24 cellular contexts compared by ENCODE assay signal in genomic region chr4:139676365-139676764, GRCh38.
"Had no signal": no experiment of that assay in that cellular context is flagged by ENCODE, and none has a peak within 500 bp of the region (broad histone marks: within the 10 kb centered on the region; RNA-seq: fewer than 3 reads in every experiment).

No MANE protein-coding gene starts in this region.

- H3K36me3 Mint-ChIP-seq: memory B cell; stimulated activated memory B cell treated with anti-CD40 and anti-IgM and Interleukin-4, amounts not matched to agents 10 μg/mL and 1 μg/mL and 100 μg/mL, for 72 hours had no signal

- H3K4me1 ChIP-seq: colonic mucosa, neural progenitor cell, parathyroid adenoma, uterus had no signal

- H3K4me3 Mint-ChIP-seq: memory B cell; natural killer cell treated with Interleukin-12 subunit alpha and Interleukin-12 subunit beta and Interleukin-15 and Interleukin-18, amount 100 ng/mL, for 72 hours; neural progenitor cell; stimulated activated memory B cell treated with anti-CD40 and anti-IgM and Interleukin-4, amounts not matched to agents 10 μg/mL and 1 μg/mL and 100 μg/mL, for 72 hours; stimulated activated naive CD8-positive, alpha-beta T cell treated with anti-CD3 and anti-CD28 coated beads, Interleukin-15, amount 100 ng/mL, for 72 hours had no signal

- H3K9ac ChIP-seq: neural progenitor cell, parathyroid adenoma had no signal

- H3K27ac ChIP-seq: colonic mucosa, esophagus muscularis mucosa, lower lobe of right lung, neural progenitor cell, parathyroid adenoma, psoas muscle, thoracic aorta, uterus had no signal

- DNase-seq: colonic mucosa; effector CD4-positive, alpha-beta T cell; kidney; left cardiac atrium; left ventricle myocardium inferior; lower lobe of right lung; midbrain; psoas muscle; retina; spleen; stimulated activated CD4-positive, alpha-beta T cell treated with anti-CD3 and anti-CD28 coated beads, Interleukin-15, amount 100 ng/mL, for 24 hours; stimulated activated CD4-positive, alpha-beta T cell treated with anti-CD3 and anti-CD28 coated beads, Interleukin-1b, Interleukin-23, amount 100 ng/mL, for 48 hours; stimulated activated CD4-positive, alpha-beta T cell treated with anti-CD3 and anti-CD28 coated beads, Interleukin-4, amount 100 ng/mL, for 24 hours; stimulated activated naive CD8-positive, alpha-beta T cell treated with anti-CD3 and anti-CD28 coated beads, Interleukin-15, amount 100 ng/mL, for 72 hours; upper lobe of left lung; uterus had no signal

- H3K4me1 Mint-ChIP-seq: neural progenitor cell; stimulated activated naive CD8-positive, alpha-beta T cell treated with anti-CD3 and anti-CD28 coated beads, Interleukin-15, amount 100 ng/mL, for 72 hours had no signal

- H3K4me2 ChIP-seq: neural progenitor cell had no signal

- H3K36me3 ChIP-seq: colonic mucosa, neural progenitor cell, thoracic aorta, uterus had no signal

- H2AFZ ChIP-seq: neural progenitor cell, parathyroid adenoma had no signal

- FAIRE-seq: kidney had no signal

- ATAC-seq: left cardiac atrium; natural killer cell treated with Interleukin-12 subunit alpha and Interleukin-12 subunit beta and Interleukin-15 and Interleukin-18, amount 100 ng/mL, for 72 hours; psoas muscle; sciatic nerve; stimulated activated memory B cell treated with anti-CD40 and anti-IgM and Interleukin-4, amounts not matched to agents 10 μg/mL and 1 μg/mL and 100 μg/mL, for 72 hours; stimulated activated naive CD8-positive, alpha-beta T cell treated with anti-CD3 and anti-CD28 coated beads, Interleukin-15, amount 100 ng/mL, for 72 hours had no signal

- H3K27me3 ChIP-seq: colonic mucosa, esophagus muscularis mucosa, neural progenitor cell, spleen, upper lobe of left lung, uterus had no signal

- H3K4me3 ChIP-seq: colonic mucosa, esophagus muscularis mucosa, left ventricle myocardium inferior, lower lobe of right lung, neural progenitor cell, psoas muscle, spleen, thoracic aorta, upper lobe of left lung, uterus had no signal

- H3K9me3 Mint-ChIP-seq: natural killer cell treated with Interleukin-12 subunit alpha and Interleukin-12 subunit beta and Interleukin-15 and Interleukin-18, amount 100 ng/mL, for 72 hours; neural progenitor cell; stimulated activated memory B cell treated with anti-CD40 and anti-IgM and Interleukin-4, amounts not matched to agents 10 μg/mL and 1 μg/mL and 100 μg/mL, for 72 hours; stimulated activated naive CD8-positive, alpha-beta T cell treated with anti-CD3 and anti-CD28 coated beads, Interleukin-15, amount 100 ng/mL, for 72 hours had no signal

- H3K27ac Mint-ChIP-seq: memory B cell; natural killer cell treated with Interleukin-12 subunit alpha and Interleukin-12 subunit beta and Interleukin-15 and Interleukin-18, amount 100 ng/mL, for 72 hours; neural progenitor cell; stimulated activated memory B cell treated with anti-CD40 and anti-IgM and Interleukin-4, amounts not matched to agents 10 μg/mL and 1 μg/mL and 100 μg/mL, for 72 hours; stimulated activated naive CD8-positive, alpha-beta T cell treated with anti-CD3 and anti-CD28 coated beads, Interleukin-15, amount 100 ng/mL, for 72 hours had no signal

- H3K27me3 Mint-ChIP-seq: memory B cell; natural killer cell treated with Interleukin-12 subunit alpha and Interleukin-12 subunit beta and Interleukin-15 and Interleukin-18, amount 100 ng/mL, for 72 hours; stimulated activated memory B cell treated with anti-CD40 and anti-IgM and Interleukin-4, amounts not matched to agents 10 μg/mL and 1 μg/mL and 100 μg/mL, for 72 hours; stimulated activated naive CD8-positive, alpha-beta T cell treated with anti-CD3 and anti-CD28 coated beads, Interleukin-15, amount 100 ng/mL, for 72 hours had no signal

- H3K9me3 ChIP-seq: colonic mucosa, esophagus muscularis mucosa, left ventricle myocardium inferior, lower lobe of right lung, psoas muscle, spleen, thoracic aorta, upper lobe of left lung, uterus had no signal
